Comparison of ENCODE assay signal across 8 cellular contexts in genomic region chr10:99620713-99621453, GRCh38. TPM values are rescaled to one million over a fixed set of nuclear protein-coding genes. Genes with fewer than 3 reads are reported as not detected.
A peak's percentile ranks its signal among the peaks of the same experiment; 100 is the strongest.
DNase-seq lines count a peak whose midpoint lies in the region; ATAC-seq and TF ChIP-seq lines count a peak whose summit lies in the region.

No MANE protein-coding gene starts in this region.

- CTCF ChIA-PET in AG04450 (lab: Charles Lee): interaction anchor here (0.7 to 16.6 kb wide), 7 partner anchors 9 to 185 kb away, joined by 3 to 413 read pairs (median 7); partner anchors contain the start of genes ENTPD7 and GOT1

- DNase-seq in AG04450 (ENCODE audit: low read depth, low spot score) (peak; percentile 85), NCI-H446 (lab: John Stamatoyannopoulos, UW) (peak; percentile 75 to 99), chondrocyte (ENCODE audit: low spot score) (peak; percentile 96), kidney tubule cell (ENCODE audit: low spot score) (peak; percentile 95)
- DNase-seq in activated CD4-positive, alpha-beta T cell treated with anti-CD3 and anti-CD28 coated beads for 24 hours (ENCODE audit: low read depth in 2 of 2): peak; percentile 77 to 82
- peak; percentile 61 to 79 for DNase-seq in stimulated activated CD4-positive, alpha-beta T cell treated with anti-CD3 and anti-CD28 coated beads, Interleukin-1b, Interleukin-23, amount 100 ng/mL, for 1 hour (ENCODE audit: low read depth in 2 of 2)

- POLR2A ChIA-PET in AG04450 (lab: Yijun Ruan, JAX): interaction anchor here (0.5 to 3.0 kb wide), 9 partner anchors 10 to 267 kb away, joined by 3 to 20 read pairs (median 6); partner anchors contain the start of genes COX15, CUTC, ENTPD7 and GOT1

- H3K9me3 Mint-ChIP-seq in chondrocyte (ENCODE audit: low read depth): no peaks in the 10 kb centered on the region

- peak; percentile 91 for ATAC-seq in GM18907 (IDR thresholded peaks at IDR 0.05; ENCODE audit: unreplicated experiment)
- peak; percentile 83 for ATAC-seq in HG03159 (IDR thresholded peaks at IDR 0.05; ENCODE audit: unreplicated experiment)

- peak overlapping the region; percentile 99 for H3K27ac ChIP-seq in AG04450 (ENCODE audit: low read depth, low read length)

- H3K27me3 Mint-ChIP-seq in chondrocyte (ENCODE audit: low read depth): no peaks in the 10 kb centered on the region

- H3K4me3 Mint-ChIP-seq in chondrocyte (ENCODE audit: unreplicated experiment): peak overlapping the region; percentile 79

- TF ChIP-seq CTCF in AG04450 (IDR thresholded peaks at IDR 0.05; ENCODE audit: low read depth, low read length) (no peak), chondrocyte (IDR thresholded peaks at IDR 0.05) (no peak)

- peaks cover 35% of the 10 kb centered on the region for H3K4me1 Mint-ChIP-seq in chondrocyte (ENCODE audit: low read depth)

- no peaks in the 10 kb centered on the region for H3K27me3 ChIP-seq in AG04450 (ENCODE audit: control insufficient read depth, insufficient read depth, low read length)

- H3K27ac Mint-ChIP-seq in chondrocyte (ENCODE audit: unreplicated experiment): peak overlapping the region; percentile 97

- no peaks in the 10 kb centered on the region for H3K36me3 Mint-ChIP-seq in chondrocyte (ENCODE audit: low read depth)

- peaks cover 14% of the 10 kb centered on the region for H3K9me3 ChIP-seq in AG04450 (ENCODE audit: control insufficient read depth, insufficient read depth, low read length)

- peak overlapping the region; percentile 71 for H3K4me3 ChIP-seq in AG04450 (ENCODE audit: low read depth, low read length)

RNA-seq across cellular contexts. Expression of gene SLC25A28, which starts 0.6 kb away (rescaled TPM):
- 20.4 and 21.5 TPM in 2 replicates for polyA plus RNA-seq in AG04450 (2011; rRNA removed)
- 24.3 and 33.6 TPM in 2 replicates for polyA minus RNA-seq in AG04450 (2011; rRNA and poly(A)+ RNA removed)
- total RNA-seq in chondrocyte: 26.4 to 46.7 TPM (median 31.9 TPM) in 3 replicates

RNA-seq across cellular contexts. Expression of gene ENTPD7, which starts 38.4 kb away (rescaled TPM):
- 14.4 and 16.2 TPM in 2 replicates for polyA plus RNA-seq in AG04450 (2011; rRNA removed)
- 30.8 and 34.4 TPM in 2 replicates for polyA minus RNA-seq in AG04450 (2011; rRNA and poly(A)+ RNA removed)
- total RNA-seq in chondrocyte: 28.8 to 32.3 TPM (median 29.5 TPM) in 3 replicates

Comparison
In these comparisons a context has a peak if more than half of its experiments do, and no peak if none do; other contexts are left out.
1. Peak in every context shown above with its lines: DNase-seq, ATAC-seq, H3K4me3 ChIP-seq and H3K27ac ChIP-seq.